8 cellular contexts compared by ENCODE assay signal in the genomic region with DNA sequence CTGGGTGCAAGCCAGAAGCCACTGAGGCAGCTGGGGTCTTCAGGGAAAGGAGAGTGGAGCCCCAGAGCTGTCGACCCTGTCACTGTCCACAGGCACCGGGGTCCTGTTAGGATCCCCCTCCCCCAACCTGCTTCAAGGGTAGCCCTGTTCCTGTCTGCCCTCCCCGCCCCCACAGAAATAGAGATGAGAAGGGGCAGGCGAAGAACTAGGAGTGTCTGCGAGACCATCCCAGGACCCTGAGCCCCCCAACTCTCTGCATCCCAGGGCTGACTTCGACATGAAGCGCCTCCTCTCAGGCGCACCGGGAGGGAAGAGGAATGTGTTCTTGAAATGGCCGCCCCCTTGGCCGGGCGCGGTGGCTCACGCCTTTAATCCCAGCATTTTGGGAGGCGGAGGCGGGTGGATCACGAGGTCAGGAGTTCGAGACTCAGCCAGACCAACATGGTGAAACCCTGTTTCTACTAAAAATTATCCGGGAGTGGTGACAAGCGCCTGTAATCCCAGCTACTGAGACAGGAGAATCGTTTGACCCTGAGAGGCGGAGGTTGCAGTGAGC. TPM values are rescaled to one million over a fixed set of nuclear protein-coding genes. Genes with fewer than 3 reads are reported as not detected.
DNase-seq lines count a peak whose midpoint lies in the region; ATAC-seq, FAIRE-seq and TF ChIP-seq lines count a peak whose summit lies in the region.

No MANE protein-coding gene starts in this region.

- H3K4me3 ChIP-seq in GM12878, result peak overlapping the region; percentile 85
- H3K4me3 ChIP-seq in stomach smooth muscle (ENCODE audit: low read length in 2 of 2), result peak overlapping the region; percentile 88 to 89

- H3K27me3 ChIP-seq in GM12878 (replicated peaks in 1 of 2; ENCODE audit: control insufficient read depth in 2 of 2, insufficient read depth in 2 of 2, low read length in 1 of 2), result no peaks in the 10 kb centered on the region
- H3K27me3 ChIP-seq in stomach smooth muscle (ENCODE audit: control insufficient read depth in 1 of 2, insufficient read depth in 2 of 2, low read length in 2 of 2), result no peaks in the 10 kb centered on the region

- peak overlapping the region; percentile 88 for H3K27ac ChIP-seq in GM12878 (ENCODE audit: control insufficient read depth, insufficient read depth)
- H3K27ac ChIP-seq in stomach smooth muscle (ENCODE audit: low read length), result peak overlapping the region; percentile 82

- FAIRE-seq in GM12878 (lab: Jason Lieb, UNC), result no peak

- peak overlapping the region; percentile 88 for H3K9ac ChIP-seq in GM12878 (ENCODE audit: control insufficient read depth, insufficient read depth, low read length)
- H3K9ac ChIP-seq in stomach smooth muscle (ENCODE audit: low read length in 2 of 2), result peak overlapping the region; percentile 90 to 95

- peak overlapping the region; percentile 99 for H3K4me2 ChIP-seq in GM12878 (ENCODE audit: control insufficient read depth, insufficient read depth)

- CTCF ChIA-PET in GM12878 (lab: Yijun Ruan, JAX), result interaction anchor here (0.6 to 1.2 kb wide), 4 partner anchors 14 to 56 kb away, joined by 3 to 4 read pairs (median 3); no protein-coding TSS in a partner anchor

- H3K79me2 ChIP-seq in GM12878 (ENCODE audit: control insufficient read depth, insufficient read depth, low read length), result no peaks in the 10 kb centered on the region

- 2% methylated on average over 22 of the region's 22 CpGs for WGBS in GM12878 (ENCODE audit: insufficient coverage, insufficient replicate concordance, low lambda C conversion rate, missing lambda C conversion rate)

- POLR2A ChIA-PET in GM12878 (lab: Charles Lee), result interaction anchor here (0.6 to 1.8 kb wide), 4 partner anchors 16 to 765 kb away, joined by 3 to 9 read pairs (median 4); a partner anchor contains a TSS

- intact Hi-C loops in GM12878 (cut with micrococcal nuclease; ENCODE audit: unreplicated experiment), result loop anchor here (2.0 kb wide), 1 partner anchor 15 kb away; a partner anchor contains a TSS

- H2AFZ ChIP-seq in GM12878 (ENCODE audit: control insufficient read depth, low read depth, low read length), result peak overlapping the region; percentile 94

- RAD21 ChIA-PET in GM12878 (lab: Charles Lee; ENCODE audit: unreplicated experiment), result interaction anchor here (0.6 to 1.4 kb wide), 5 partner anchors 12 to 38 kb away, joined by 3 to 7 read pairs (median 4); no protein-coding TSS in a partner anchor

- ATAC-seq in HG03571 (IDR thresholded peaks at IDR 0.05; ENCODE audit: unreplicated experiment), result peak; percentile 12
- ATAC-seq in GM12878, result peak; percentile 58
- ATAC-seq in HG03139 (IDR thresholded peaks at IDR 0.05; ENCODE audit: unreplicated experiment), result no peak

- H4K20me1 ChIP-seq in GM12878 (ENCODE audit: control insufficient read depth, insufficient read depth), result no peaks in the 10 kb centered on the region

- no peak for TF ChIP-seq POLR2A in GM12878 (IDR thresholded peaks at IDR 0.05; ENCODE audit: low read depth, low read length)

- BruUV-seq in GM12878 (replicated peaks; lab: Mats Ljungman, UMichigan), result TSS peak; percentile 94

- in situ Hi-C loops in GM12878 (cut with MboI), result no loop called here

- no peaks in the 10 kb centered on the region for H3K9me3 ChIP-seq in GM12878 (replicated peaks; ENCODE audit: control insufficient read depth, insufficient read depth, low read length)
- no peaks in the 10 kb centered on the region for H3K9me3 ChIP-seq in stomach smooth muscle (ENCODE audit: control insufficient read depth in 2 of 2, low read length in 2 of 2)

- SMC1A ChIA-PET in GM12878 (lab: Charles Lee; ENCODE audit: uncharacterized antibody, unreplicated experiment), result interaction anchor here (1.0 to 1.6 kb wide), 2 partner anchors 16 to 98 kb away, joined by 3 to 4 read pairs; a partner anchor contains a TSS

- TF ChIP-seq CTCF in GM12878 (IDR thresholded peaks at IDR 0.05 in 2 of 3, conservative IDR thresholded peaks at IDR 0.05 in 1 of 3; ENCODE audit: control insufficient read depth in 2 of 3, extremely low read depth in 1 of 3, insufficient read depth in 1 of 3, low read depth in 3 of 3, low read length in 3 of 3), result no peak

- H3K4me1 ChIP-seq in GM12878 (ENCODE audit: control insufficient read depth, insufficient read depth, low read length) (peaks cover 30% of the 10 kb centered on the region), stomach smooth muscle (ENCODE audit: control insufficient read depth, insufficient read depth, low read length) (peaks cover 8% of the 10 kb centered on the region)

- no peak for TF ChIP-seq EP300 in GM12878 (IDR thresholded peaks at IDR 0.05; ENCODE audit: borderline replicate concordance in 1 of 2, control insufficient read depth in 1 of 2, low read depth in 2 of 2, low read length in 2 of 2)

- no peak for TF ChIP-seq RAD21 in GM12878 (IDR thresholded peaks at IDR 0.05; ENCODE audit: insufficient read depth, low read depth, low read length)

- DNase-seq in NCI-H510A treated with DMSO at 0.1 percent for 48 hours (lab: John Stamatoyannopoulos, UW) (peak; percentile 13), NCI-H510A (lab: John Stamatoyannopoulos, UW) (no peak), GM12878 (ENCODE audit: low read depth, low spot score) (no peak), inferior parietal cortex (ENCODE audit: extremely low spot score) (peak; percentile 9), SKM-1 treated with dmso at 0.1 percent for 144 hours (lab: John Stamatoyannopoulos, UW; ENCODE audit: unreplicated experiment) (no peak)

- no peaks in the 10 kb centered on the region for H3K36me3 ChIP-seq in GM12878 (ENCODE audit: control insufficient read depth in 2 of 2, insufficient read depth in 2 of 2, low read length in 1 of 2)
- no peaks in the 10 kb centered on the region for H3K36me3 ChIP-seq in stomach smooth muscle (ENCODE audit: control insufficient read depth in 2 of 2, insufficient read depth in 2 of 2, low read length in 2 of 2)

RNA-seq across cellular contexts. Expression of a gene that starts 0.6 kb away (rescaled TPM):
- 8.7 and 9.9 TPM in 2 replicates for total RNA-seq in GM12878 (2013; cell fraction: nucleolus; rRNA removed)
- total RNA-seq in GM12878 (2014; rRNA removed) (1.6 and 1.7 TPM in 2 replicates), GM12878 (2014; rRNA removed; fragmentation: Illumina TruSeq; extraction: Trizol) (1.6 and 1.8 TPM in 2 replicates), GM12878 (2021) (2.3 and 2.4 TPM in 2 replicates)
- 0.93 TPM for polyA plus RNA-seq in GM12878 (2011; ENCODE audit: low read depth)
- polyA plus RNA-seq in GM12878 (2011; rRNA removed) (0.24 and 0.33 TPM in 2 replicates), GM12878 (2014; fragmentation: Illumina TruSeq; extraction: Trizol) (1.1 and 1.3 TPM in 2 replicates), GM12878 (2014; fragmentation: Nextera tagmentation; extraction: Ambion mirVana) (under 1 TPM; 0.15 to 0.21 TPM), GM12878 (2014; rRNA removed) (0.94 and 1.2 TPM in 2 replicates), GM12878 (2016; fragmentation: Nextera tagmentation; extraction: Ambion mirVana) (under 1 TPM; 0.69 to 0.76 TPM)
- polyA plus RNA-seq in GM12878 (2011; cell fraction: cytosol; rRNA removed), result 0.45 and 0.63 TPM in 2 replicates
- 0.81 and 1.3 TPM in 2 replicates for polyA plus RNA-seq in GM12878 (2011; cell fraction: nucleus; rRNA removed)
- 1.0 and 1.6 TPM in 2 replicates for polyA plus RNA-seq in GM12878 (2012)
- polyA minus RNA-seq in GM12878 (2011; rRNA and poly(A)+ RNA removed), result 0.73 and 1.3 TPM in 2 replicates
- polyA minus RNA-seq in GM12878 (2011; cell fraction: cytosol; rRNA and poly(A)+ RNA removed), result 0.42 and 0.94 TPM in 2 replicates
- 0.48 and 0.86 TPM in 2 replicates for polyA minus RNA-seq in GM12878 (2011; cell fraction: nucleus; rRNA and poly(A)+ RNA removed)

RNA-seq across cellular contexts. Expression of a gene that starts 2.7 kb away (rescaled TPM):
- total RNA-seq in GM12878 (2013; cell fraction: nucleolus; rRNA removed), result 1.9 and 3.7 TPM in 2 replicates
- total RNA-seq in GM12878 (2014; rRNA removed) (27.4 and 31.2 TPM in 2 replicates), GM12878 (2014; rRNA removed; fragmentation: Illumina TruSeq; extraction: Trizol) (20.3 and 20.6 TPM in 2 replicates), GM12878 (2021) (24.1 and 25.7 TPM in 2 replicates)
- 115 TPM for polyA plus RNA-seq in GM12878 (2011; ENCODE audit: low read depth)
- polyA plus RNA-seq in GM12878 (2011; rRNA removed) (0.35 and 0.75 TPM in 2 replicates), GM12878 (2014; fragmentation: Illumina TruSeq; extraction: Trizol) (9.5 and 21.9 TPM in 2 replicates), GM12878 (2014; fragmentation: Nextera tagmentation; extraction: Ambion mirVana) (10 to 100 TPM; 55.0 to 79.5 TPM), GM12878 (2014; rRNA removed) (41.3 and 42.9 TPM in 2 replicates), GM12878 (2016; fragmentation: Nextera tagmentation; extraction: Ambion mirVana) (1 to 10 TPM; 6.1 to 6.6 TPM)
- 2.0 and 2.5 TPM in 2 replicates for polyA plus RNA-seq in GM12878 (2011; cell fraction: cytosol; rRNA removed)
- 0.87 and 1.1 TPM in 2 replicates for polyA plus RNA-seq in GM12878 (2011; cell fraction: nucleus; rRNA removed)
- 35.8 and 59.7 TPM in 2 replicates for polyA plus RNA-seq in GM12878 (2012)
- polyA minus RNA-seq in GM12878 (2011; rRNA and poly(A)+ RNA removed), result 3.3 TPM in 1 of 2 replicates, not detected in the other
- polyA minus RNA-seq in GM12878 (2011; cell fraction: cytosol; rRNA and poly(A)+ RNA removed), result not detected in 2 replicates
- polyA minus RNA-seq in GM12878 (2011; cell fraction: nucleus; rRNA and poly(A)+ RNA removed), result not detected in 2 replicates

RNA-seq across cellular contexts. Expression of a gene that starts 11.3 kb away (rescaled TPM):
- total RNA-seq in GM12878 (2013; cell fraction: nucleolus; rRNA removed), result 0.54 and 0.71 TPM in 2 replicates
- total RNA-seq in GM12878 (2014; rRNA removed) (0.16 and 0.40 TPM in 2 replicates), GM12878 (2014; rRNA removed; fragmentation: Illumina TruSeq; extraction: Trizol) (not detected in 2 replicates), GM12878 (2021) (0.40 TPM in 1 of 2 replicates, not detected in the other)
- 0.75 TPM for polyA plus RNA-seq in GM12878 (2011; ENCODE audit: low read depth)
- polyA plus RNA-seq in GM12878 (2011; rRNA removed) (0.05 TPM in 1 of 2 replicates, not detected in the other), GM12878 (2014; fragmentation: Illumina TruSeq; extraction: Trizol) (0.11 and 0.12 TPM in 2 replicates), GM12878 (2014; fragmentation: Nextera tagmentation; extraction: Ambion mirVana) (under 1 TPM in 1 of 2 experiments, not detected in 1; 0.07 TPM), GM12878 (2014; rRNA removed) (0.04 and 0.47 TPM in 2 replicates), GM12878 (2016; fragmentation: Nextera tagmentation; extraction: Ambion mirVana) (under 1 TPM; 0.13 to 0.23 TPM)
- 0.07 and 0.13 TPM in 2 replicates for polyA plus RNA-seq in GM12878 (2011; cell fraction: cytosol; rRNA removed)
- 0.26 and 0.58 TPM in 2 replicates for polyA plus RNA-seq in GM12878 (2011; cell fraction: nucleus; rRNA removed)
- 1.1 TPM in 2 replicates for polyA plus RNA-seq in GM12878 (2012)
- polyA minus RNA-seq in GM12878 (2011; rRNA and poly(A)+ RNA removed), result 0.26 TPM in 1 of 2 replicates, not detected in the other
- not detected in 2 replicates for polyA minus RNA-seq in GM12878 (2011; cell fraction: cytosol; rRNA and poly(A)+ RNA removed)
- polyA minus RNA-seq in GM12878 (2011; cell fraction: nucleus; rRNA and poly(A)+ RNA removed), result not detected in 2 replicates

RNA-seq across cellular contexts. Expression of a gene that starts 16.3 kb away (rescaled TPM):
- 4.8 and 18.2 TPM in 2 replicates for total RNA-seq in GM12878 (2013; cell fraction: nucleolus; rRNA removed)
- total RNA-seq in GM12878 (2014; rRNA removed) (78.0 and 104 TPM in 2 replicates), GM12878 (2014; rRNA removed; fragmentation: Illumina TruSeq; extraction: Trizol) (103 and 117 TPM in 2 replicates), GM12878 (2021) (237 and 241 TPM in 2 replicates)
- polyA plus RNA-seq in GM12878 (2011; ENCODE audit: low read depth), result 141 TPM
- polyA plus RNA-seq in GM12878 (2011; rRNA removed) (23.9 and 34.4 TPM in 2 replicates), GM12878 (2014; fragmentation: Illumina TruSeq; extraction: Trizol) (27.2 and 126 TPM in 2 replicates), GM12878 (2014; fragmentation: Nextera tagmentation; extraction: Ambion mirVana) (100 to 1,000 TPM in 1 of 2 experiments, 10 to 100 TPM in 1; 13.2 to 216 TPM), GM12878 (2014; rRNA removed) (129 and 191 TPM in 2 replicates), GM12878 (2016; fragmentation: Nextera tagmentation; extraction: Ambion mirVana) (100 to 1,000 TPM; 135 to 202 TPM)
- polyA plus RNA-seq in GM12878 (2011; cell fraction: cytosol; rRNA removed), result 103 and 111 TPM in 2 replicates
- polyA plus RNA-seq in GM12878 (2011; cell fraction: nucleus; rRNA removed), result 51.2 and 87.5 TPM in 2 replicates
- polyA plus RNA-seq in GM12878 (2012), result 181 and 188 TPM in 2 replicates
- polyA minus RNA-seq in GM12878 (2011; rRNA and poly(A)+ RNA removed), result 36.1 and 61.2 TPM in 2 replicates
- polyA minus RNA-seq in GM12878 (2011; cell fraction: cytosol; rRNA and poly(A)+ RNA removed), result 56.9 and 67.5 TPM in 2 replicates
- polyA minus RNA-seq in GM12878 (2011; cell fraction: nucleus; rRNA and poly(A)+ RNA removed), result 6.9 and 7.4 TPM in 2 replicates

RNA-seq across cellular contexts. Expression of a gene that starts 21.1 kb away (rescaled TPM):
- total RNA-seq in GM12878 (2013; cell fraction: nucleolus; rRNA removed), result 2.0 and 2.7 TPM in 2 replicates
- total RNA-seq in GM12878 (2014; rRNA removed) (0.60 and 1.0 TPM in 2 replicates), GM12878 (2014; rRNA removed; fragmentation: Illumina TruSeq; extraction: Trizol) (not detected in 2 replicates), GM12878 (2021) (0.41 and 0.48 TPM in 2 replicates)
- polyA plus RNA-seq in GM12878 (2011; ENCODE audit: low read depth), result 0.20 TPM
- polyA plus RNA-seq in GM12878 (2011; rRNA removed) (0.12 TPM in 1 of 2 replicates, not detected in the other), GM12878 (2014; fragmentation: Illumina TruSeq; extraction: Trizol) (0.03 TPM in 1 of 2 replicates, not detected in the other), GM12878 (2014; fragmentation: Nextera tagmentation; extraction: Ambion mirVana) (under 1 TPM in 1 of 2 experiments, not detected in 1; 0.05 TPM), GM12878 (2014; rRNA removed) (0.18 and 1.1 TPM in 2 replicates), GM12878 (2016; fragmentation: Nextera tagmentation; extraction: Ambion mirVana) (under 1 TPM; 0.20 to 0.48 TPM)
- polyA plus RNA-seq in GM12878 (2011; cell fraction: cytosol; rRNA removed), result 0.06 and 0.08 TPM in 2 replicates
- 0.16 and 0.44 TPM in 2 replicates for polyA plus RNA-seq in GM12878 (2011; cell fraction: nucleus; rRNA removed)
- polyA plus RNA-seq in GM12878 (2012), result 0.17 and 0.37 TPM in 2 replicates
- 0.10 TPM in 1 of 2 replicates, not detected in the other for polyA minus RNA-seq in GM12878 (2011; rRNA and poly(A)+ RNA removed)
- polyA minus RNA-seq in GM12878 (2011; cell fraction: cytosol; rRNA and poly(A)+ RNA removed), result not detected in 2 replicates
- polyA minus RNA-seq in GM12878 (2011; cell fraction: nucleus; rRNA and poly(A)+ RNA removed), result 0.19 TPM in 1 of 2 replicates, not detected in the other

Comparison
In these comparisons a context has a peak if more than half of its experiments do, and no peak if none do; other contexts are left out.
1. DNase-seq: peak in NCI-H510A treated with DMSO at 0.1 percent for 48 hours (single experiment) and inferior parietal cortex (single experiment); none in NCI-H510A (single experiment), GM12878 (single experiment) and SKM-1 treated with dmso at 0.1 percent for 144 hours (single experiment).